Comparison of ENCODE assay signal across 15 cellular contexts in genomic region chr14:51595831-51596472, GRCh38.
"Had no signal": no experiment of that assay in that cellular context is flagged by ENCODE, and none has a peak within 500 bp of the region (broad histone marks: within the 10 kb centered on the region; RNA-seq: fewer than 3 reads in every experiment).

No MANE protein-coding gene starts in this region.

- H3K4me1 Mint-ChIP-seq: memory B cell had no signal

- H3K27ac ChIP-seq: coronary artery, esophagus squamous epithelium, tibial artery had no signal

- H3K9me3 ChIP-seq: esophagus squamous epithelium, tibial artery had no signal

- H3K4me3 ChIP-seq: coronary artery, esophagus squamous epithelium, tibial artery had no signal

- H3K27ac Mint-ChIP-seq: memory B cell had no signal

- H3K36me3 ChIP-seq: tibial artery had no signal

- FAIRE-seq: kidney, urothelium cell line had no signal

- H3K9me3 Mint-ChIP-seq: memory B cell had no signal

- DNase-seq: activated CD4-positive, alpha-beta T cell treated with anti-CD3 and anti-CD28 coated beads, Interleukin-2, amount 50 U/mL, for 1 hour; activated naive CD4-positive, alpha-beta T cell treated with anti-CD3 and anti-CD28 coated beads, Interleukin-2, amount 50 U/mL, for 16 hours; activated T-cell treated with anti-CD3 and anti-CD28 coated beads, Interleukin-2, amount 50 U/mL, for 1 hour; esophagus squamous epithelium; hippocampal formation; kidney; left ventricle myocardium superior; retina; stimulated activated CD4-positive, alpha-beta T cell treated with anti-CD3 and anti-CD28 coated beads, Interleukin-15, amount 100 ng/mL, for 24 hours; stimulated activated CD4-positive, alpha-beta T cell treated with anti-CD3 and anti-CD28 coated beads, Interleukin-4, amount 100 ng/mL, for 24 hours; stimulated activated naive CD4-positive, alpha-beta T cell; tibial artery had no signal

- H3K4me3 Mint-ChIP-seq: memory B cell had no signal

- H3K36me3 Mint-ChIP-seq: memory B cell had no signal

- H3K27me3 ChIP-seq: esophagus squamous epithelium, tibial artery had no signal

- H3K4me1 ChIP-seq: esophagus squamous epithelium, tibial artery had no signal

- ATAC-seq: left ventricle myocardium superior had no signal
